19 cellular contexts compared by ENCODE assay signal in genomic region chr2:8505311-8505920, GRCh38.
"Had no signal": no experiment of that assay in that cellular context is flagged by ENCODE, and none has a peak within 500 bp of the region (broad histone marks: within the 10 kb centered on the region; RNA-seq: fewer than 3 reads in every experiment).

No MANE protein-coding gene starts in this region.

- ATAC-seq: gastroesophageal sphincter, left lung had no signal

- H3K27ac ChIP-seq: brain microvascular endothelial cell, esophagus muscularis mucosa, gastroesophageal sphincter, heart left ventricle, left lung, neutrophil, thyroid gland, WERI-Rb-1 had no signal

- H3K4me1 ChIP-seq: gastroesophageal sphincter had no signal

- H3K27me3 Mint-ChIP-seq: activated CD4-positive, alpha-beta memory T cell treated with anti-CD3 and anti-CD28 coated beads for 36 hours; central memory CD8-positive, alpha-beta T cell had no signal

- H3K36me3 ChIP-seq: brain microvascular endothelial cell, esophagus muscularis mucosa, gastroesophageal sphincter, heart left ventricle, left lung, neutrophil, thyroid gland, WERI-Rb-1 had no signal

- H3K27ac Mint-ChIP-seq: activated CD4-positive, alpha-beta memory T cell treated with anti-CD3 and anti-CD28 coated beads for 36 hours; activated T-helper 2 cell treated with anti-CD3 and anti-CD28 coated beads, Interferon-gamma antibody, Interleukin-2, Interleukin-4, amounts not matched to agents 10 μg/mL and 5 μg/mL and 100 μg/mL, durations not matched to agents 14 hours and 24 hours and 36 hours; memory B cell; T-helper 1 cell treated with Interleukin-12 subunit alpha and Interleukin-12 subunit beta and Interleukin-4 antibody, amounts not matched to agents 30 μg/mL and 1 μg/mL, for 36 hours had no signal

- H3K9me3 ChIP-seq: gastroesophageal sphincter, neutrophil, thyroid gland had no signal

- H3K4me3 ChIP-seq: esophagus muscularis mucosa, gastroesophageal sphincter, heart left ventricle, left lung, thyroid gland had no signal

- H3K4me1 Mint-ChIP-seq: memory B cell, naive B cell had no signal

- DNase-seq: activated CD4-positive, alpha-beta memory T cell treated with anti-CD3 and anti-CD28 coated beads for 36 hours; activated naive CD4-positive, alpha-beta T cell treated with Interleukin-2 at 50 U/mL for 16 hours; activated T-cell treated with anti-CD3 and anti-CD28 coated beads, Interleukin-2, amount 50 U/mL, for 1 hour; anterior cingulate cortex; brain microvascular endothelial cell; effector CD4-positive, alpha-beta T cell; heart left ventricle; naive B cell; stimulated activated naive CD4-positive, alpha-beta T cell; thyroid gland; WERI-Rb-1 had no signal

- H3K4me3 Mint-ChIP-seq: activated CD4-positive, alpha-beta memory T cell treated with anti-CD3 and anti-CD28 coated beads for 36 hours; central memory CD8-positive, alpha-beta T cell; memory B cell; naive B cell; T-helper 1 cell treated with Interleukin-12 subunit alpha and Interleukin-12 subunit beta and Interleukin-4 antibody, amounts not matched to agents 30 μg/mL and 1 μg/mL, for 36 hours had no signal

- H3K27me3 ChIP-seq: brain microvascular endothelial cell, esophagus muscularis mucosa, gastroesophageal sphincter, heart left ventricle, left lung, neutrophil, thyroid gland had no signal
